23 cellular contexts compared by ENCODE assay signal in genomic region chr20:46805836-46806235, GRCh38.
"Had no signal": no experiment of that assay in that cellular context is flagged by ENCODE, and none has a peak within 500 bp of the region (broad histone marks: within the 10 kb centered on the region; RNA-seq: fewer than 3 reads in every experiment).

No MANE protein-coding gene starts in this region.

- H3K4me1 Mint-ChIP-seq: immature natural killer cell, naive B cell had no signal

- H3K36me3 ChIP-seq: colonic mucosa, esophagus muscularis mucosa, gastroesophageal sphincter, heart left ventricle, left lung, lower lobe of right lung had no signal

- H3K27ac ChIP-seq: colonic mucosa, epithelial cell of prostate, esophagus muscularis mucosa, foreskin keratinocyte, gastroesophageal sphincter, heart left ventricle, hepatocyte, left lung, lower lobe of right lung had no signal

- H3K27me3 ChIP-seq: colonic mucosa, hepatocyte had no signal

- H3K9me3 ChIP-seq: colonic mucosa, esophagus muscularis mucosa, gastroesophageal sphincter, heart left ventricle, left lung, lower lobe of right lung, mucosa of descending colon had no signal

- H3K9me3 Mint-ChIP-seq: dendritic cell treated with granulocyte-macrophage colony-stimulating factor and Interleukin-4, amounts not matched to agents 40 ng/mL and 50 ng/mL, for 4 days; effector memory CD8-positive, alpha-beta T cell; endodermal cell; immature natural killer cell; mesothelial cell of epicardium had no signal

- H3K36me3 Mint-ChIP-seq: immature natural killer cell, mesothelial cell of epicardium, naive B cell had no signal

- H3K4me3 Mint-ChIP-seq: dendritic cell treated with granulocyte-macrophage colony-stimulating factor and Interleukin-4, amounts not matched to agents 40 ng/mL and 50 ng/mL, for 4 days; effector memory CD8-positive, alpha-beta T cell; endodermal cell; immature natural killer cell; mesothelial cell of epicardium; naive B cell had no signal

- H3K4me3 ChIP-seq: colonic mucosa, esophagus muscularis mucosa, gastroesophageal sphincter, heart left ventricle, hepatocyte, left lung, lower lobe of right lung, mucosa of descending colon had no signal

- DNase-seq: colonic mucosa; cortex of kidney; effector CD8-positive, alpha-beta T cell; effector memory CD8-positive, alpha-beta T cell; endodermal cell; erythroblast; foreskin keratinocyte; heart left ventricle; hypothalamus; immature natural killer cell; left cardiac atrium; left lung; left ventricle myocardium superior; lower lobe of right lung; mesenchymal stem cell; mucosa of descending colon; naive B cell had no signal

- ATAC-seq: effector memory CD8-positive, alpha-beta T cell; foreskin keratinocyte; gastroesophageal sphincter; heart left ventricle; left cardiac atrium; left lung; left ventricle myocardium superior; lower lobe of right lung; mucosa of descending colon had no signal

- H3K27ac Mint-ChIP-seq: dendritic cell treated with granulocyte-macrophage colony-stimulating factor and Interleukin-4, amounts not matched to agents 40 ng/mL and 50 ng/mL, for 4 days; effector memory CD8-positive, alpha-beta T cell; endodermal cell; immature natural killer cell; mesothelial cell of epicardium; naive B cell had no signal
